8 cellular contexts compared by ENCODE assay signal in the genomic region with DNA sequence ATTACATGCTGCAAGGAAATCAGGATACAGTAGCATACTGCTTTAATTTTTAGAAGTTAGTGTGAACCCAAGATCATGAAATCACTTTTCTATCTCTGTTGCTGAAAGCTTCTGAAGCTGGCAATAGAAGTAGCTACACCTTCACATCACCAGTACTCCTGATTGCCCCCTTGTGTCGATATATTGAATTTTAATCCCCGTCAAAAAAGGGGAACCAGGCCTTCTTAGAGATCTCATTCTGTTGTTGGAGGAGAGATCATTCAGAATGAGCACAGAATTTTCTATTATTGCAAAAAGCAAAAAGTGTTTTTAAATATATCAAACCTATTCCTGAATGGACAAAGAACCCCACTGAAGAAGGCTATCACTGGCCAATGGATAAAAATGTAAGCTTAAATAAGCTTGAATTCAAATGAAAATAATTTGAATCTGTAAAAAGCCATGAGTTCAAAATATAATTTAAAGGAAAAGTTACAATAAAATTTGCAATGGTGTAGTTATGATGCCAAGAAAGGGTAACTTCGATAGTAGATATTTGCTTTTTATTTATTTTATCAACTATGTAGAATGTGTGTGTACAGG. TPM values are rescaled to one million over a fixed set of nuclear protein-coding genes. Genes with fewer than 3 reads are reported as not detected.
DNase-seq lines count a peak whose midpoint lies in the region; ATAC-seq and FAIRE-seq lines count a peak whose summit lies in the region.

No MANE protein-coding gene starts in this region.

- no peaks in the 10 kb centered on the region for H3K36me3 ChIP-seq in small intestine (ENCODE audit: control insufficient read depth in 2 of 2, insufficient read depth in 2 of 2, low read length in 2 of 2)

- ATAC-seq in GM18907 (IDR thresholded peaks at IDR 0.05; ENCODE audit: unreplicated experiment) (peak; percentile 93), HG03103 (IDR thresholded peaks at IDR 0.05; ENCODE audit: low read depth, unreplicated experiment) (peak; percentile 87), T-cell (replicated peaks in 1 of 4) (no peak)

- no peak overlapping the region for H3K27ac ChIP-seq in small intestine (ENCODE audit: low read depth in 1 of 2, low read length in 1 of 2)

- 21 to 25% (median 24%) methylated on average over 3 of the region's 3 CpGs for WGBS in small intestine, 3 donors

- H3K9me3 ChIP-seq in small intestine (ENCODE audit: control insufficient read depth, low read depth): no peaks in the 10 kb centered on the region

- H3K4me1 ChIP-seq in small intestine (ENCODE audit: control insufficient read depth in 2 of 2, insufficient read depth in 1 of 2, low read depth in 1 of 2, low read length in 1 of 2): no peaks in the 10 kb centered on the region

- H3K27me3 ChIP-seq in small intestine (ENCODE audit: control insufficient read depth in 2 of 2, insufficient read depth in 2 of 2, low read length in 2 of 2): no peaks in the 10 kb centered on the region

- H3K4me3 ChIP-seq in small intestine (ENCODE audit: low read depth in 1 of 2, low read length in 2 of 2): no peak overlapping the region

- no peaks in the 10 kb centered on the region for H3K27me3 Mint-ChIP-seq in T-cell

- CTCF ChIA-PET in T-cell (lab: Charles Lee): interaction anchor here (0.8 to 0.9 kb wide), 2 partner anchors 592 to 788 kb away, joined by 3 read pairs; no protein-coding TSS in a partner anchor

- DNase-seq in CD1c-positive myeloid dendritic cell (ENCODE audit: extremely low spot score) (peak; percentile 43), NCI-H774 (lab: John Stamatoyannopoulos, UW) (peak; percentile 8), dermis microvascular lymphatic vessel endothelial cell (ENCODE audit: low read depth in 2 of 2) (peak; percentile 12 to 41), small intestine (peak; percentile 9), T-cell (no peak), T1000 (lab: John Stamatoyannopoulos, UW) (no peak)

- no peak for FAIRE-seq in small intestine (lab: Jason Lieb, UNC)

- H3K4me1 Mint-ChIP-seq in T-cell: no peaks in the 10 kb centered on the region

- no peaks in the 10 kb centered on the region for H3K9me3 Mint-ChIP-seq in T-cell

- H3K27ac Mint-ChIP-seq in T-cell: no peak overlapping the region

- POLR2A ChIA-PET in T-cell (lab: Charles Lee): no interaction called here

- H3K4me3 Mint-ChIP-seq in T-cell: no peak overlapping the region

- no peaks in the 10 kb centered on the region for H3K36me3 Mint-ChIP-seq in T-cell

RNA-seq across cellular contexts. Expression of a gene that starts 39.7 kb away (rescaled TPM):
- not detected in 2 replicates for total RNA-seq in dermis microvascular lymphatic vessel endothelial cell
- polyA plus RNA-seq in small intestine: not detected
- total RNA-seq in T-cell: not detected

Comparison
In these comparisons a context has a peak if more than half of its experiments do, and no peak if none do; other contexts are left out.
1. DNase-seq: peak in CD1c-positive myeloid dendritic cell (single experiment), NCI-H774 (single experiment), dermis microvascular lymphatic vessel endothelial cell (2 of 2) and small intestine (single experiment); none in T-cell (0 of 34) and T1000 (single experiment).
2. ATAC-seq: peak in GM18907 (single experiment) and HG03103 (single experiment); none in T-cell (0 of 4).